In the genomic region with DNA sequence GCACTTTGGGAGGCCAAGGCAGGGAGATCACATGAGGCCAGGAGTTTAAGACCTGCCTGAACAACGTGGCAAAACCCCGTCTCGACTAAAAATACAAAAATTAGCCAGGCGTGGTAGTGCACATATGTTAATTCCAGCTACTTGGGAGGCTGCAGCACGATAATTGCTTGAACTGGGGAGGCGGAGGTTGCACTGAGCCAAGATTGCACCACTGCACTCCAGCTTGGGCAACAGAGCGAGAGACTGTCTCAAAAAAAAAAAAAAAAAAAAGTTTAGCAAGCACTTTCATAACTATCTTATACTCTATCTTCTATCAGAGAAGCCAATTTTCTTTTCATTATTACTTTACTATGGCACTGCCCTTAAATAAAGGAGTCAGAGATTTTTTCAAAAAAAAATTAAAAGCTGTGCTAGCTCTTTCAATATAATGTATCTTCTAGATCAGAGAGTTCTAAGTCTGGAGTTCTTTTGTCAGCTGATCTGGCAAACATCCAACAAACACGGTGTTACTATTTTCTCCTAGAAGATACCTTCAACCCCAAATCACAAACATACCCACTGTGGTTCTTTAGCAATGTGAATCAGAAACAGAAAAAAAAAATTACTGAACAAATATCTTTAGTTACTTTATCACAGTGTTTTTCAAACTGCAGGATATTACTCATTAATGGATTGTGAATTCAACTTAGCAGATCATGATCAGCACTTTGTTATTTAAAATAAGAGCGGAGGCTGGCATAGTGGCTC, we compare ENCODE assay signal across 10 cellular contexts. TPM values are rescaled to one million over a fixed set of nuclear protein-coding genes. Genes with fewer than 3 reads are reported as not detected.
DNase-seq lines count a peak whose midpoint lies in the region; ATAC-seq, FAIRE-seq and TF ChIP-seq lines count a peak whose summit lies in the region.
"Had no signal": no experiment of that assay in that cellular context is flagged by ENCODE, and none has a peak within 500 bp of the region (broad histone marks: within the 10 kb centered on the region; RNA-seq: fewer than 3 reads in every experiment).

No MANE protein-coding gene starts in this region.

- H3K9me3 Mint-ChIP-seq in activated naive CD4-positive, alpha-beta T cell treated with anti-CD3 and anti-CD28 coated beads, Interleukin-2, amount 10 ng/mL, durations not matched to agents 7 days and 5 days = no peaks in the 10 kb centered on the region
- H3K9me3 Mint-ChIP-seq: activated B cell treated with CpG ODN at 0.5 μM for 24 hours had no signal

- H3K9ac ChIP-seq in kidney (ENCODE audit: low read length in 2 of 2) = no peak overlapping the region

- peak overlapping the region; percentile 21 for H3K4me3 Mint-ChIP-seq in activated naive CD4-positive, alpha-beta T cell treated with anti-CD3 and anti-CD28 coated beads, Interleukin-2, amount 10 ng/mL, durations not matched to agents 7 days and 5 days
- H3K4me3 Mint-ChIP-seq: activated B cell treated with CpG ODN at 0.5 μM for 24 hours had no signal

- peaks cover 14% of the 10 kb centered on the region in 2 donors for H3K4me1 ChIP-seq in kidney (ENCODE audit: control insufficient read depth in 1 of 2, insufficient read depth in 1 of 2, low read depth in 1 of 2, low read length in 2 of 2)
- H3K4me1 ChIP-seq in thyroid gland = peaks cover 33 to 35% of the 10 kb centered on the region in 2 donors
- H3K4me1 ChIP-seq in tibial artery = peaks cover 0 to 33% (median 24%) of the 10 kb centered on the region in 4 donors

- WGBS in thyroid gland, 2 donors = 36 to 50% methylated on average over 9 of the region's 9 CpGs

- peak; percentile 62 for FAIRE-seq in kidney (lab: Jason Lieb, UNC)

- H3K9me3 ChIP-seq in kidney (ENCODE audit: control insufficient read depth in 1 of 2, low read length in 2 of 2) = no peaks in the 10 kb centered on the region
- H3K9me3 ChIP-seq in thyroid gland = no peaks in the 10 kb centered on the region
- no peaks in the 10 kb centered on the region for H3K9me3 ChIP-seq in tibial artery

- H3K4me1 Mint-ChIP-seq in activated naive CD4-positive, alpha-beta T cell treated with anti-CD3 and anti-CD28 coated beads, Interleukin-2, amount 10 ng/mL, durations not matched to agents 7 days and 5 days = peaks cover 34% of the 10 kb centered on the region

- no peaks in the 10 kb centered on the region for H3K27me3 Mint-ChIP-seq in activated naive CD4-positive, alpha-beta T cell treated with anti-CD3 and anti-CD28 coated beads, Interleukin-2, amount 10 ng/mL, durations not matched to agents 7 days and 5 days
- H3K27me3 Mint-ChIP-seq: activated B cell treated with CpG ODN at 0.5 μM for 24 hours had no signal

- no peak for ATAC-seq in GM18858 (IDR thresholded peaks at IDR 0.05; ENCODE audit: unreplicated experiment)

- CTCF ChIA-PET in activated naive CD4-positive, alpha-beta T cell treated with anti-CD3 and anti-CD28 coated beads, Interleukin-2, amount 10 ng/mL, durations not matched to agents 7 days and 5 days (lab: Charles Lee) = interaction anchor here (1.4 kb wide), 1 partner anchor 15 kb away, joined by 6 read pairs; the partner anchor contains the start of gene AQR

- no peak for TF ChIP-seq CTCF in kidney (IDR thresholded peaks at IDR 0.05; ENCODE audit: borderline replicate concordance, extremely low read depth, insufficient read depth)
- TF ChIP-seq CTCF in thyroid gland (IDR thresholded peaks at IDR 0.05) = no peak
- TF ChIP-seq CTCF in GM20000 (IDR thresholded peaks at IDR 0.05; ENCODE audit: extremely low read depth, missing control alignments) = no peak
- no peak for TF ChIP-seq CTCF in tibial artery (IDR thresholded peaks at IDR 0.05)

- H3K27ac Mint-ChIP-seq in activated naive CD4-positive, alpha-beta T cell treated with anti-CD3 and anti-CD28 coated beads, Interleukin-2, amount 10 ng/mL, durations not matched to agents 7 days and 5 days = no peak overlapping the region
- H3K27ac Mint-ChIP-seq: activated B cell treated with CpG ODN at 0.5 μM for 24 hours had no signal

- no peak for TF ChIP-seq POLR2A in thyroid gland (IDR thresholded peaks at IDR 0.05)

- H3K36me3 ChIP-seq in kidney (ENCODE audit: control insufficient read depth in 1 of 2, insufficient read depth in 2 of 2, low read length in 2 of 2) (peaks cover 14% of the 10 kb centered on the region in 2 donors), thyroid gland (peaks cover 16 to 17% of the 10 kb centered on the region in 2 donors), tibial artery (peaks cover 0 to 28% (median 20%) of the 10 kb centered on the region in 3 donors)

- intact Hi-C loops in kidney (cut with DNase I) (no loop called here), thyroid gland (cut with DNase I) (no loop called here), tibial artery (cut with DNase I; ENCODE audit: low total_unique reads) (loop anchor here (10.0 kb wide), 1 partner anchor 760 kb away; the partner anchor contains the start of gene EMC4)

- H3K27ac ChIP-seq in kidney (ENCODE audit: low read depth in 2 of 2, low read length in 2 of 2) (peak overlapping the region; percentile 12 to 51), thyroid gland (peak overlapping the region; percentile 89 to 97 (median 96)), tibial artery (no peak overlapping the region)

- H3K4me3 ChIP-seq in kidney (ENCODE audit: low read length in 2 of 2) (peak overlapping the region; percentile 10 to 23), thyroid gland (replicated peaks in 1 of 3) (no peak overlapping the region), tibial artery (no peak overlapping the region)

- H3K27me3 ChIP-seq in thyroid gland (no peaks in the 10 kb centered on the region), tibial artery (no peaks in the 10 kb centered on the region)

- H3K36me3 Mint-ChIP-seq in activated naive CD4-positive, alpha-beta T cell treated with anti-CD3 and anti-CD28 coated beads, Interleukin-2, amount 10 ng/mL, durations not matched to agents 7 days and 5 days = peaks cover 36% of the 10 kb centered on the region

- DNase-seq in activated naive CD4-positive, alpha-beta T cell treated with anti-CD3 and anti-CD28 coated beads, Interleukin-2, amount 10 ng/mL, durations not matched to agents 7 days and 5 days = no peak
- DNase-seq in activated naive CD4-positive, alpha-beta T cell (lab: John Stamatoyannopoulos, UW) = no peak
- DNase-seq in astrocyte of the hippocampus (ENCODE audit: low read depth, low spot score) = peak; percentile 50
- no peak for DNase-seq in kidney
- DNase-seq in thyroid gland = peak; percentile 84
- no peak for DNase-seq in GM20000 (ENCODE audit: low spot score)
- DNase-seq in tibial artery = no peak
- DNase-seq: activated B cell treated with CpG ODN at 0.5 μM for 24 hours; stimulated activated CD4-positive, alpha-beta T cell treated with anti-CD3 and anti-CD28 coated beads, Interleukin-2, amount 100 ng/mL, for 48 hours had no signal

RNA-seq across cellular contexts. Expression of gene ZNF770, which starts 3.0 kb away (rescaled TPM):
- total RNA-seq in kidney = 52.9 TPM
- 13.9 TPM for polyA plus RNA-seq in kidney (ENCODE audit: insufficient read depth, low read depth, low replicate concordance)
- total RNA-seq in thyroid gland = 10 to 100 TPM; 52.0 to 97.2 (median 74.4) TPM

RNA-seq across cellular contexts. Expression of gene AQR, which starts 15.5 kb away (rescaled TPM):
- total RNA-seq in kidney (30.9 TPM), thyroid gland (10 to 100 TPM; 27.9 to 40.3 (median 37.8) TPM)
- 14.2 TPM for polyA plus RNA-seq in kidney (ENCODE audit: insufficient read depth, low read depth, low replicate concordance)

Comparison
In these comparisons a context has a peak if more than half of its experiments do, and no peak if none do; other contexts are left out.
1. DNase-seq: peak in astrocyte of the hippocampus (single experiment) and thyroid gland (2 of 2); none in activated naive CD4-positive, alpha-beta T cell treated with anti-CD3 and anti-CD28 coated beads, Interleukin-2, amount 10 ng/mL, durations not matched to agents 7 days and 5 days (single experiment), activated naive CD4-positive, alpha-beta T cell (0 of 4), kidney (single experiment), GM20000 (single experiment) and tibial artery (0 of 2).
2. H3K27ac ChIP-seq: peak in kidney (2 of 2) and thyroid gland (3 of 3); none in tibial artery (0 of 2).
3. H3K4me3 ChIP-seq: peak in kidney (2 of 2); none in thyroid gland (0 of 3) and tibial artery (0 of 2).